In the genomic region with DNA sequence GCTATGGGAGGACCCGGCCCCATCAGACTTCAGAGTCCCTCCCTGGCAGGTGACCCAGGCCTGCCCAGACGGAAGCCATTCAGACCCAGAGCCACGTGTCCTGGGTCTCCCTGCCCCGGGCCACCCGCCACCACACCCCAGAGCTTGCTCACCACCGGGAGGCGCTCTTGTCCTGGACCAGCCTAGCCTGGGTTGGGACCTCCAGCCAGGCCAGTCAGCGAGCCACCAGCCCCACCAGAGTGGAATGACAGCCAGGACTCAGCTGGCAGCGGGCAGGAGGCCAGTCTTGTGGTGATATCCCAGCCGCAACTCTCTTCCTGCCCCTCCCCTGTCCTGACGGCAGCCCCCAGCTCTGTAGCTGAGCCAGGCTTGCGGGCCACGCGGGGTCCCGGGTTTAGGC, we compare ENCODE assay signal across 9 cellular contexts. TPM values are rescaled to one million over a fixed set of nuclear protein-coding genes. Genes with fewer than 3 reads are reported as not detected.
A peak's percentile ranks its signal among the peaks of the same experiment; 100 is the strongest.
DNase-seq lines count a peak whose midpoint lies in the region; ATAC-seq and TF ChIP-seq lines count a peak whose summit lies in the region.
"Had no signal": no experiment of that assay in that cellular context is flagged by ENCODE, and none has a peak within 500 bp of the region (broad histone marks: within the 10 kb centered on the region; RNA-seq: fewer than 3 reads in every experiment).

No MANE protein-coding gene starts in this region.

- peak; percentile 38 for TF ChIP-seq CTCF in activated CD8-positive, alpha-beta T cell treated with anti-CD3 and anti-CD28 coated beads for 36 hours (IDR thresholded peaks at IDR 0.05)
- no peak for TF ChIP-seq CTCF in uterus (IDR thresholded peaks at IDR 0.05)

- H3K9me3 Mint-ChIP-seq in activated CD8-positive, alpha-beta T cell treated with anti-CD3 and anti-CD28 coated beads for 36 hours = no peaks in the 10 kb centered on the region

- H3K27ac ChIP-seq in uterus = peak overlapping the region; percentile 8 to 49

- no peak overlapping the region for H3K27ac Mint-ChIP-seq in activated CD8-positive, alpha-beta T cell treated with anti-CD3 and anti-CD28 coated beads for 36 hours

- CTCF ChIA-PET in activated CD8-positive, alpha-beta T cell treated with anti-CD3 and anti-CD28 coated beads for 36 hours (lab: Charles Lee) = interaction anchor here (1.0 to 4.5 kb wide), 13 partner anchors 10 to 92 kb away, joined by 3 to 24 read pairs (median 5); no protein-coding TSS in a partner anchor

- H3K36me3 Mint-ChIP-seq in activated CD8-positive, alpha-beta T cell treated with anti-CD3 and anti-CD28 coated beads for 36 hours (ENCODE audit: low read depth) = no peaks in the 10 kb centered on the region

- H3K4me1 ChIP-seq in uterus = no peaks in the 10 kb centered on the region

- no peaks in the 10 kb centered on the region for H3K27me3 ChIP-seq in uterus

- DNase-seq in stimulated activated CD4-positive, alpha-beta T cell treated with anti-CD3 and anti-CD28 coated beads, Interleukin-12 subunit alpha, Interleukin-12 subunit beta, amount 100 ng/mL, for 4 hours = peak; percentile 12
- DNase-seq in stimulated activated CD4-positive, alpha-beta T cell treated with anti-CD3 and anti-CD28 coated beads, Interleukin-4, amount 100 ng/mL, for 1 hour = no peak
- DNase-seq in activated CD8-positive, alpha-beta T cell treated with anti-CD3 and anti-CD28 coated beads for 36 hours = peak; percentile 66
- DNase-seq in hippocampal formation (lab: John Stamatoyannopoulos, UW) (peak; percentile 36 to 83), uterus (no peak), RKO (ENCODE audit: low spot score) (no peak)
- DNase-seq: NCI-H748 treated with DMSO at 0.1 percent for 48 hours had no signal

- no peak for TF ChIP-seq POLR2A in uterus (IDR thresholded peaks at IDR 0.05)

- POLR2A ChIA-PET in activated CD8-positive, alpha-beta T cell treated with anti-CD3 and anti-CD28 coated beads for 36 hours (lab: Charles Lee) = interaction anchor here (0.6 to 2.5 kb wide), 2 partner anchors 10 to 103 kb away, joined by 4 to 10 read pairs; no protein-coding TSS in a partner anchor

- no peaks in the 10 kb centered on the region for H3K27me3 Mint-ChIP-seq in activated CD8-positive, alpha-beta T cell treated with anti-CD3 and anti-CD28 coated beads for 36 hours

- no peaks in the 10 kb centered on the region for H3K9me3 ChIP-seq in uterus

- H3K4me1 Mint-ChIP-seq in activated CD8-positive, alpha-beta T cell treated with anti-CD3 and anti-CD28 coated beads for 36 hours (ENCODE audit: low read depth) = peaks cover 20% of the 10 kb centered on the region

- intact Hi-C loops in activated CD8-positive, alpha-beta T cell treated with anti-CD3 and anti-CD28 coated beads for 36 hours (cut with micrococcal nuclease) = no loop called here
- intact Hi-C loops in uterus (cut with DNase I; ENCODE audit: low total_unique reads) = no loop called here

- ATAC-seq in activated CD8-positive, alpha-beta T cell treated with anti-CD3 and anti-CD28 coated beads for 36 hours = peak; percentile 26
- ATAC-seq in GM21737 (IDR thresholded peaks at IDR 0.05; ENCODE audit: unreplicated experiment) (no peak), GM21723 (IDR thresholded peaks at IDR 0.05; ENCODE audit: unreplicated experiment) (no peak)

- H3K36me3 ChIP-seq in uterus = no peaks in the 10 kb centered on the region

- no peak overlapping the region for H3K4me3 Mint-ChIP-seq in activated CD8-positive, alpha-beta T cell treated with anti-CD3 and anti-CD28 coated beads for 36 hours

- no peak overlapping the region for H3K4me3 ChIP-seq in uterus

RNA-seq across cellular contexts. Expression of gene PTGDS, which starts 1.7 kb away (rescaled TPM):
- total RNA-seq in activated CD8-positive, alpha-beta T cell treated with anti-CD3 and anti-CD28 coated beads for 36 hours = not detected
- total RNA-seq in uterus = 100 to 1,000 TPM in 1 of 4 donors, 10 to 100 TPM in 3; 13.5 to 116 (median 58.8) TPM

RNA-seq across cellular contexts. Expression of gene LCNL1, which starts 7.2 kb away (rescaled TPM):
- not detected for total RNA-seq in activated CD8-positive, alpha-beta T cell treated with anti-CD3 and anti-CD28 coated beads for 36 hours
- total RNA-seq in uterus = 1 to 10 TPM in 1 of 4 donors, under 1 TPM in 3; under 0.01 to 6.9 (median 0.54) TPM

RNA-seq across cellular contexts. Expression of gene PAXX, which starts 16.6 kb away (rescaled TPM):
- total RNA-seq in activated CD8-positive, alpha-beta T cell treated with anti-CD3 and anti-CD28 coated beads for 36 hours = 10 to 100 TPM; 60.5 to 61.8 TPM
- 10 to 100 TPM; 14.2 to 39.5 (median 18.8) TPM for total RNA-seq in uterus

RNA-seq across cellular contexts. Expression of gene CLIC3, which starts 20.7 kb away (rescaled TPM):
- not detected for total RNA-seq in activated CD8-positive, alpha-beta T cell treated with anti-CD3 and anti-CD28 coated beads for 36 hours
- 1 to 10 TPM in 2 of 4 donors, not detected in 2; 1.5 TPM for total RNA-seq in uterus

RNA-seq across cellular contexts. Expression of gene LCN12, which starts 23.6 kb away (rescaled TPM):
- 1 to 10 TPM; 1.3 to 2.1 TPM for total RNA-seq in activated CD8-positive, alpha-beta T cell treated with anti-CD3 and anti-CD28 coated beads for 36 hours
- 10 to 100 TPM in 2 of 4 donors, 1 to 10 TPM in 1, not detected in 1; 5.4 to 43.2 (median 10.3) TPM for total RNA-seq in uterus

Comparison
In these comparisons a context has a peak if more than half of its experiments do, and no peak if none do; other contexts are left out.
1. DNase-seq: peak in stimulated activated CD4-positive, alpha-beta T cell treated with anti-CD3 and anti-CD28 coated beads, Interleukin-12 subunit alpha, Interleukin-12 subunit beta, amount 100 ng/mL, for 4 hours (single experiment), activated CD8-positive, alpha-beta T cell treated with anti-CD3 and anti-CD28 coated beads for 36 hours (single experiment) and hippocampal formation (2 of 2); none in stimulated activated CD4-positive, alpha-beta T cell treated with anti-CD3 and anti-CD28 coated beads, Interleukin-4, amount 100 ng/mL, for 1 hour (single experiment), uterus (0 of 2) and RKO (single experiment).
2. RNA of gene PTGDS, which starts 1.7 kb away (total RNA-seq): 13.5 to 116 TPM in uterus; not detected in activated CD8-positive, alpha-beta T cell treated with anti-CD3 and anti-CD28 coated beads for 36 hours; every median in the first group is over 10 times any median in the second.